Comparison of ENCODE assay signal across 8 cellular contexts in genomic region chr4:185209031-185209851, GRCh38. TPM values are rescaled to one million over a fixed set of nuclear protein-coding genes. Genes with fewer than 3 reads are reported as not detected.
DNase-seq lines count a peak whose midpoint lies in the region; ATAC-seq and TF ChIP-seq lines count a peak whose summit lies in the region.

Gene SNX25 (plus strand): TSS chr4:185209598. CDS start chr4:185209827, 229 bp downstream.

- peaks cover 0 to 15% (median 0%) of the 10 kb centered on the region in 5 donors for H3K27me3 Mint-ChIP-seq in naive thymus-derived CD4-positive, alpha-beta T cell

- H3K4me3 ChIP-seq in Peyer's patch (peak within 1 kb of the TSS; percentile 61 to 93 (median 74)), fibroblast of lung (replicated peaks in 1 of 4; ENCODE audit: control extremely low read depth in 1 of 4, insufficient read depth in 1 of 4, low read depth in 3 of 4, low read length in 4 of 4) (peak within 1 kb of the TSS; percentile 70 to 91 (median 86))
- peak within 1 kb of the TSS; percentile 81 for H3K4me3 ChIP-seq in naive thymus-derived CD4-positive, alpha-beta T cell (ENCODE audit: low read length)

- H3K4me1 ChIP-seq in Peyer's patch = peaks cover 0 to 23% (median 6%) of the 10 kb centered on the region in 4 donors
- H3K4me1 ChIP-seq in fibroblast of lung (ENCODE audit: control insufficient read depth, extremely low read depth, insufficient read depth, low read length) = peaks cover 3% of the 10 kb centered on the region
- H3K4me1 ChIP-seq in naive thymus-derived CD4-positive, alpha-beta T cell (ENCODE audit: control insufficient read depth in 2 of 2, insufficient read depth in 2 of 2, low read length in 2 of 2) = peaks cover 27 to 28% of the 10 kb centered on the region in 2 donors

- peak in 5 of 6 experiments; percentile 7 to 39 (median 33) for TF ChIP-seq CTCF in Peyer's patch (IDR thresholded peaks at IDR 0.05)
- no peak for TF ChIP-seq CTCF in fibroblast of lung (conservative IDR thresholded peaks at IDR 0.05 in 1 of 2, IDR thresholded peaks at IDR 0.05 in 1 of 2; ENCODE audit: low read depth in 1 of 2, low read length in 2 of 2)

- peak within 1 kb of the TSS; percentile 89 for H3K4me2 ChIP-seq in fibroblast of lung (ENCODE audit: extremely low read depth, insufficient read depth, low read length)

- H3K27me3 ChIP-seq in Peyer's patch (no peaks in the 10 kb centered on the region), fibroblast of lung (ENCODE audit: control insufficient read depth, insufficient read depth, low read length) (no peaks in the 10 kb centered on the region)
- no peaks in the 10 kb centered on the region for H3K27me3 ChIP-seq in naive thymus-derived CD4-positive, alpha-beta T cell (ENCODE audit: control insufficient read depth in 2 of 2, insufficient read depth in 2 of 2, low read length in 2 of 2)

- ATAC-seq in GM19452 (IDR thresholded peaks at IDR 0.05; ENCODE audit: unreplicated experiment) (peak; percentile 71), HG03571 (IDR thresholded peaks at IDR 0.05; ENCODE audit: unreplicated experiment) (peak; percentile 76)
- ATAC-seq in naive thymus-derived CD4-positive, alpha-beta T cell = peak; percentile 96

- peak within 1 kb of the TSS; percentile 63 for H3K9ac ChIP-seq in fibroblast of lung (ENCODE audit: insufficient read depth, low read length)

- H3K36me3 ChIP-seq in Peyer's patch = no peaks in the 10 kb centered on the region
- no peaks in the 10 kb centered on the region for H3K36me3 ChIP-seq in fibroblast of lung (ENCODE audit: control insufficient read depth, insufficient read depth, low read length)
- H3K36me3 ChIP-seq in naive thymus-derived CD4-positive, alpha-beta T cell (ENCODE audit: control insufficient read depth in 2 of 3, insufficient read depth in 3 of 3, low read length in 3 of 3) = no peaks in the 10 kb centered on the region

- H3K27ac ChIP-seq in Peyer's patch (peak within 1 kb of the TSS; percentile 83 to 93 (median 86)), fibroblast of lung (ENCODE audit: insufficient read depth, low read length) (peak within 1 kb of the TSS; percentile 81)
- peak within 1 kb of the TSS; percentile 39 for H3K27ac ChIP-seq in naive thymus-derived CD4-positive, alpha-beta T cell (ENCODE audit: low read depth, low read length)

- H3K9me3 ChIP-seq in Peyer's patch (no peaks in the 10 kb centered on the region), fibroblast of lung (ENCODE audit: control insufficient read depth, insufficient read depth, low read depth, low read length) (no peaks in the 10 kb centered on the region)
- H3K9me3 ChIP-seq in naive thymus-derived CD4-positive, alpha-beta T cell (ENCODE audit: control insufficient read depth in 2 of 3, low read length in 3 of 3) = no peaks in the 10 kb centered on the region

- DNase-seq in COLO668 (lab: John Stamatoyannopoulos, UW; ENCODE audit: unreplicated experiment) (peak; percentile 94), Peyer's patch (peak; percentile 89 to 95 (median 93)), fibroblast of lung (ENCODE audit: low read depth in 2 of 2) (peak; percentile 65 to 75)
- peak; percentile 61 to 82 for DNase-seq in activated T-helper 1 cell treated with anti-CD3 and anti-CD28 coated beads, Interleukin-2, amount 50 U/mL, for 16 hours (ENCODE audit: low read depth in 1 of 2, low spot score in 1 of 2)
- peak; percentile 77 to 93 (median 83) for DNase-seq in naive thymus-derived CD4-positive, alpha-beta T cell
- peak; percentile 72 to 84 (median 79) for DNase-seq in stimulated activated naive CD4-positive, alpha-beta T cell (lab: John Stamatoyannopoulos, UW)

- intact Hi-C loops in naive thymus-derived CD4-positive, alpha-beta T cell (cut with micrococcal nuclease) = loop anchor here (1.0 to 10.0 kb wide), 9 partner anchors 187 to 1765 kb away; partner anchors contain the start of genes ANKRD37 (in 2 of the 2), ACSL1 (in 1 of the 2), CCDC110 (in 1 of the 2) and CDKN2AIP (in 1 of the 2)

- POLR2A ChIA-PET in naive thymus-derived CD4-positive, alpha-beta T cell (lab: Charles Lee) = interaction anchor here (0.7 to 3.6 kb wide), 6 partner anchors 26 to 187 kb away, joined by 3 to 19 read pairs (median 6); partner anchors contain the start of genes ANKRD37 and LRP2BP

- H4K20me1 ChIP-seq in fibroblast of lung (ENCODE audit: control insufficient read depth, extremely low read depth, insufficient read depth, low read length) = no peaks in the 10 kb centered on the region

- peaks cover 31 to 56% (median 47%) of the 10 kb centered on the region in 7 donors for H3K4me1 Mint-ChIP-seq in naive thymus-derived CD4-positive, alpha-beta T cell

- peak within 1 kb of the TSS; percentile 82 to 93 (median 91) for H3K27ac Mint-ChIP-seq in naive thymus-derived CD4-positive, alpha-beta T cell

- CTCF ChIA-PET in naive thymus-derived CD4-positive, alpha-beta T cell (lab: Charles Lee) = interaction anchor here (0.7 to 1.3 kb wide), 2 partner anchors 25 to 66 kb away, joined by 3 to 4 read pairs; partner anchors contain the start of gene SLC25A4

- peaks cover 38% of the 10 kb centered on the region for H3K79me2 ChIP-seq in fibroblast of lung (ENCODE audit: control insufficient read depth, insufficient read depth, low read length)

- peak within 1 kb of the TSS; percentile 87 to 95 (median 93) for H3K4me3 Mint-ChIP-seq in naive thymus-derived CD4-positive, alpha-beta T cell

- peak within 1 kb of the TSS; percentile 90 for H2AFZ ChIP-seq in fibroblast of lung (ENCODE audit: low read length)

- H3K36me3 Mint-ChIP-seq in naive thymus-derived CD4-positive, alpha-beta T cell = peaks cover 0 to 6% (median 0%) of the 10 kb centered on the region in 5 donors

- no peaks in the 10 kb centered on the region for H3K9me3 Mint-ChIP-seq in naive thymus-derived CD4-positive, alpha-beta T cell

- peak; percentile 47 to 84 for TF ChIP-seq POLR2A in Peyer's patch (IDR thresholded peaks at IDR 0.05)

RNA-seq across cellular contexts. Expression of gene SNX25, which starts in this region (rescaled TPM):
- total RNA-seq in Peyer's patch (10 to 100 TPM; 12.4 to 92.4 (median 17.8) TPM), fibroblast of lung (29.0 and 32.9 TPM in 2 replicates)
- polyA plus RNA-seq in fibroblast of lung = 10.3 and 11.1 TPM in 2 replicates
- 7.8 and 9.0 TPM in 2 replicates for polyA plus RNA-seq in fibroblast of lung (2012)
- 5.1 and 25.2 TPM in 2 replicates for polyA minus RNA-seq in fibroblast of lung (ENCODE audit: low replicate concordance)
- total RNA-seq in naive thymus-derived CD4-positive, alpha-beta T cell = 10 to 100 TPM in 3 of 5 experiments, 1 to 10 TPM in 2; 8.0 to 18.9 (median 14.3) TPM
- 1 to 10 TPM; 3.9 to 4.3 TPM for polyA plus RNA-seq in naive thymus-derived CD4-positive, alpha-beta T cell

Comparison
In these comparisons a context has a peak if more than half of its experiments do, and no peak if none do; other contexts are left out.
1. Peak in every context shown above with its lines: DNase-seq, ATAC-seq, H3K4me3 ChIP-seq and H3K27ac ChIP-seq.
2. CTCF ChIP-seq: peak in Peyer's patch (5 of 6); none in fibroblast of lung (0 of 2).